1 cellular context compared by ENCODE assay signal in genomic region chr14:49598479-49599301, GRCh38.
TF ChIP-seq lines count a peak whose summit lies in the region.

A gene with protein sequence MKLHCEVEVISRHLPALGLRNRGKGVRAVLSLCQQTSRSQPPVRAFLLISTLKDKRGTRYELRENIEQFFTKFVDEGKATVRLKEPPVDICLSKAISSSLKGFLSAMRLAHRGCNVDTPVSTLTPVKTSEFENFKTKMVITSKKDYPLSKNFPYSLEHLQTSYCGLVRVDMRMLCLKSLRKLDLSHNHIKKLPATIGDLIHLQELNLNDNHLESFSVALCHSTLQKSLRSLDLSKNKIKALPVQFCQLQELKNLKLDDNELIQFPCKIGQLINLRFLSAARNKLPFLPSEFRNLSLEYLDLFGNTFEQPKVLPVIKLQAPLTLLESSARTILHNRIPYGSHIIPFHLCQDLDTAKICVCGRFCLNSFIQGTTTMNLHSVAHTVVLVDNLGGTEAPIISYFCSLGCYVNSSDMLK (plus strand): TSS chr14:49598940. CDS start chr14:49599021, 81 bp downstream.

TF ChIP-seq in WTC11, 78 proteins besides CTCF, POLR2A, EP300 and RAD21 (continued from another document):
- TF ChIP-seq, protein P1, sequence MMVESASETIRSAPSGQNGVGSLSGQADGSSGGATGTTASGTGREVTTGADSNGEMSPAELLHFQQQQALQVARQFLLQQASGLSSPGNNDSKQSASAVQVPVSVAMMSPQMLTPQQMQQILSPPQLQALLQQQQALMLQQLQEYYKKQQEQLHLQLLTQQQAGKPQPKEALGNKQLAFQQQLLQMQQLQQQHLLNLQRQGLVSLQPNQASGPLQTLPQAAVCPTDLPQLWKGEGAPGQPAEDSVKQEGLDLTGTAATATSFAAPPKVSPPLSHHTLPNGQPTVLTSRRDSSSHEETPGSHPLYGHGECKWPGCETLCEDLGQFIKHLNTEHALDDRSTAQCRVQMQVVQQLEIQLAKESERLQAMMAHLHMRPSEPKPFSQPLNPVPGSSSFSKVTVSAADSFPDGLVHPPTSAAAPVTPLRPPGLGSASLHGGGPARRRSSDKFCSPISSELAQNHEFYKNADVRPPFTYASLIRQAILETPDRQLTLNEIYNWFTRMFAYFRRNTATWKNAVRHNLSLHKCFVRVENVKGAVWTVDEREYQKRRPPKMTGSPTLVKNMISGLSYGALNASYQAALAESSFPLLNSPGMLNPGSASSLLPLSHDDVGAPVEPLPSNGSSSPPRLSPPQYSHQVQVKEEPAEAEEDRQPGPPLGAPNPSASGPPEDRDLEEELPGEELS (CRISPR knock-in tag; IDR thresholded peaks at IDR 0.05) = peak; percentile 70; the same call in 1 of the 2 replicates
- no peak for TF ChIP-seq ZNF423 (CRISPR knock-in tag; IDR thresholded peaks at IDR 0.05)
- peak; percentile 41; the same call in 1 of the 2 replicates for TF ChIP-seq TEAD1 (CRISPR knock-in tag; IDR thresholded peaks at IDR 0.05)
- TF ChIP-seq GTF2I (CRISPR knock-in tag; conservative IDR thresholded peaks at IDR 0.05) = no peak
TF ChIP-seq in WTC11: peak in this region for 34.
